In the genomic region with DNA sequence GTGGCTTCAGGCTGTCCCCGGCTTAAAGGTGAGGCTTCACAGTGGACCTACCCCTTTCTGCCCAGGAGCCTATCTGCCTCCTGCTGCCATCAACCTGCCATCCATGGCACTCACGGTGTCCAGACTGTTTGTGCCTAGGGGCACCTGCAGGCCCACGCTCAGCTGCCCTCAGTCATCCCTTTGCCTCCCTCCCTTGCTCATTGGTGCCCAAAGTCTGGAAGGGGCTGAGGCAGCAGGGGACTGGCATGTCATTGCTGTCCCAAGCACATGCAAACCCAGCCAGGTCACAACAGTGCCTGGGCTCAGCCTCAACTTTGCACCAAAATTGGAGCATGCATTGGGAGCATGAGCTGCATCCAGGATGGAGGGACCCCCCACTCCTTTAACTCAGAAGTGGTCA, we compare ENCODE assay signal across 23 cellular contexts.
"Had no signal": no experiment of that assay in that cellular context is flagged by ENCODE, and none has a peak within 500 bp of the region (broad histone marks: within the 10 kb centered on the region; RNA-seq: fewer than 3 reads in every experiment).

No MANE protein-coding gene starts in this region.

- H3K4me1 Mint-ChIP-seq: mesothelial cell of epicardium; naive B cell; natural killer cell; neural progenitor cell; stimulated activated effector memory CD8-positive, alpha-beta T cell treated with anti-CD3 and anti-CD28 coated beads, Interleukin-12 subunit alpha, Interleukin-12 subunit beta, amount 100 ng/mL, for 72 hours; stimulated activated naive CD8-positive, alpha-beta T cell treated with anti-CD3 and anti-CD28 coated beads, Interleukin-15, amount 100 ng/mL, for 72 hours had no signal

- H3K4me1 ChIP-seq: left lung, neural progenitor cell, right atrium auricular region, right lobe of liver, tibial nerve, upper lobe of left lung, vagina had no signal

- FAIRE-seq: keratinocyte had no signal

- H3K27me3 Mint-ChIP-seq: naive B cell; progenitor cell of endocrine pancreas; stimulated activated naive CD8-positive, alpha-beta T cell treated with anti-CD3 and anti-CD28 coated beads, Interleukin-15, amount 100 ng/mL, for 72 hours had no signal

- H3K4me3 ChIP-seq: left lung, lung, neural progenitor cell, ovary, right atrium auricular region, right lobe of liver, tibial nerve, upper lobe of left lung, vagina had no signal

- H3K36me3 ChIP-seq: left lung, neural progenitor cell, ovary, right atrium auricular region, right lobe of liver, tibial nerve, upper lobe of left lung, vagina had no signal

- H3K27ac ChIP-seq: left lung, neural progenitor cell, ovary, right atrium auricular region, right lobe of liver, tibial nerve, upper lobe of left lung, vagina had no signal

- H3K4me3 Mint-ChIP-seq: mesothelial cell of epicardium; natural killer cell; nephron progenitor cell; neural progenitor cell; stimulated activated effector memory CD8-positive, alpha-beta T cell treated with anti-CD3 and anti-CD28 coated beads, Interleukin-12 subunit alpha, Interleukin-12 subunit beta, amount 100 ng/mL, for 72 hours; stimulated activated naive CD8-positive, alpha-beta T cell treated with anti-CD3 and anti-CD28 coated beads, Interleukin-15, amount 100 ng/mL, for 72 hours had no signal

- H3K27me3 ChIP-seq: left lung, neural progenitor cell, ovary, right atrium auricular region, right lobe of liver, tibial nerve, upper lobe of left lung, vagina had no signal

- H3K27ac Mint-ChIP-seq: mesothelial cell of epicardium; natural killer cell; nephron progenitor cell; neural progenitor cell; progenitor cell of endocrine pancreas; stimulated activated effector memory CD8-positive, alpha-beta T cell treated with anti-CD3 and anti-CD28 coated beads, Interleukin-12 subunit alpha, Interleukin-12 subunit beta, amount 100 ng/mL, for 72 hours; stimulated activated naive CD8-positive, alpha-beta T cell treated with anti-CD3 and anti-CD28 coated beads, Interleukin-15, amount 100 ng/mL, for 72 hours had no signal

- H3K9me3 Mint-ChIP-seq: mesothelial cell of epicardium, nephron progenitor cell had no signal

- DNase-seq: hippocampal formation; left colon; mesendoderm; naive B cell; natural killer cell; nephron progenitor cell; ovary; right lobe of liver; stimulated activated CD4-positive, alpha-beta T cell treated with anti-CD3 and anti-CD28 coated beads, Interleukin-4, amount 100 ng/mL, for 24 hours; stimulated activated naive CD4-positive, alpha-beta T cell treated with Interleukin-2 at 50 U/mL for 16 hours; stimulated activated naive CD8-positive, alpha-beta T cell treated with anti-CD3 and anti-CD28 coated beads, Interleukin-15, amount 100 ng/mL, for 72 hours; substantia nigra had no signal

- H3K36me3 Mint-ChIP-seq: mesothelial cell of epicardium; naive B cell; natural killer cell; neural progenitor cell; stimulated activated effector memory CD8-positive, alpha-beta T cell treated with anti-CD3 and anti-CD28 coated beads, Interleukin-12 subunit alpha, Interleukin-12 subunit beta, amount 100 ng/mL, for 72 hours had no signal

- H3K9me3 ChIP-seq: ovary, right atrium auricular region, right lobe of liver, tibial nerve, vagina had no signal
